Comparison of ENCODE assay signal across 21 cellular contexts in the genomic region with DNA sequence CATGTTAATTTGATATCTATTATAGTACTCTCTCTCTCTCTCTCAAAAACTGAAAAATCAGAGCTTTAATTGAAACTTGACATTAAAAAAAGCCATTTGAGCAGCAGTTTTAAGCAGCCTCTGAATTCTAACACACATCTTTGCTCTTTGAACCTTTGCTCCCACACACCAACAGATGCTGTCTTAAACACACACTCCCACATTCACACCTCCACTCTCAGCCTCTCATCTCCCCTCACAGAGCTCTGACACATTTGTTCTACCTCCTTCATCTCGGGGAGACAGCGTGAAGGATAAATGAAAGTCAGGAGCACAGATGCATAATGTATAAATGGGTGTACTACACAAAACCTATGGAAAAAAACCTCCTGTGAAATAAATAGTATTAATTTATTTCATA.
DNase-seq lines count a peak whose midpoint lies in the region; ATAC-seq, FAIRE-seq and TF ChIP-seq lines count a peak whose summit lies in the region.
"Had no signal": no experiment of that assay in that cellular context is flagged by ENCODE, and none has a peak within 500 bp of the region (broad histone marks: within the 10 kb centered on the region; RNA-seq: fewer than 3 reads in every experiment).

No MANE protein-coding gene starts in this region.

- RAD21 ChIA-PET in GM12878 (lab: Charles Lee; ENCODE audit: unreplicated experiment) = interaction anchor here (0.7 to 4.2 kb wide), 8 partner anchors 15 to 285 kb away, joined by 3 to 18 read pairs (median 4); no protein-coding TSS in a partner anchor

- H3K36me3 Mint-ChIP-seq in stimulated activated effector memory CD8-positive, alpha-beta T cell treated with anti-CD3 and anti-CD28 coated beads, Interleukin-12 subunit alpha, Interleukin-12 subunit beta, amount 100 ng/mL, for 72 hours = no peaks in the 10 kb centered on the region
- H3K36me3 Mint-ChIP-seq: CD4-positive, alpha-beta memory T cell had no signal

- no peak overlapping the region for H3K4me3 Mint-ChIP-seq in stimulated activated effector memory CD8-positive, alpha-beta T cell treated with anti-CD3 and anti-CD28 coated beads, Interleukin-12 subunit alpha, Interleukin-12 subunit beta, amount 100 ng/mL, for 72 hours
- H3K4me3 Mint-ChIP-seq: CD4-positive, alpha-beta memory T cell had no signal

- H3K27me3 ChIP-seq in HepG2 (ENCODE audit: control insufficient read depth in 1 of 2, insufficient read depth in 2 of 2, low read length in 2 of 2) (no peaks in the 10 kb centered on the region; a peak in 1 of 5 replicates), right lobe of liver (no peaks in the 10 kb centered on the region), GM12878 (replicated peaks in 1 of 2; ENCODE audit: control insufficient read depth in 2 of 2, insufficient read depth in 2 of 2, low read length in 1 of 2) (no peaks in the 10 kb centered on the region)

- no peaks in the 10 kb centered on the region for H3K9me3 Mint-ChIP-seq in stimulated activated effector memory CD8-positive, alpha-beta T cell treated with anti-CD3 and anti-CD28 coated beads, Interleukin-12 subunit alpha, Interleukin-12 subunit beta, amount 100 ng/mL, for 72 hours
- H3K9me3 Mint-ChIP-seq: CD4-positive, alpha-beta memory T cell had no signal

- TF ChIP-seq EP300 in HepG2 (IDR thresholded peaks at IDR 0.05; ENCODE audit: low read depth in 2 of 2, low read length in 2 of 2) = no peak
- TF ChIP-seq EP300 in HepG2 (CRISPR knock-in tag; IDR thresholded peaks at IDR 0.05; ENCODE audit: borderline replicate concordance) = no peak
- TF ChIP-seq EP300 in GM12878 (IDR thresholded peaks at IDR 0.05; ENCODE audit: borderline replicate concordance in 1 of 2, control insufficient read depth in 1 of 2, low read depth in 2 of 2, low read length in 2 of 2) = no peak

- FAIRE-seq in HepG2 (lab: Jason Lieb, UNC) (no peak), GM12878 (lab: Jason Lieb, UNC) (no peak)

- H3K4me1 ChIP-seq in HepG2 (ENCODE audit: insufficient read depth, low read length) (peaks cover 11% of the 10 kb centered on the region), right lobe of liver (no peaks in the 10 kb centered on the region), GM12878 (ENCODE audit: control insufficient read depth, insufficient read depth, low read length) (no peaks in the 10 kb centered on the region)

- no peak for TF ChIP-seq RAD21 in HepG2 (CRISPR knock-in tag; IDR thresholded peaks at IDR 0.05)
- TF ChIP-seq RAD21 in GM12878 (IDR thresholded peaks at IDR 0.05; ENCODE audit: insufficient read depth, low read depth, low read length) = no peak

- intact Hi-C loops in HepG2 (cut with micrococcal nuclease; ENCODE audit: unreplicated experiment) = no loop called here
- intact Hi-C loops in right lobe of liver (cut with DNase I) = no loop called here
- intact Hi-C loops in GM12878 (cut with micrococcal nuclease; ENCODE audit: unreplicated experiment) = no loop called here

- H3K4me2 ChIP-seq in HepG2 (ENCODE audit: low read depth, low read length) (no peak overlapping the region), GM12878 (ENCODE audit: control insufficient read depth, insufficient read depth) (no peak overlapping the region)

- CTCF ChIA-PET in HepG2 (lab: Yijun Ruan, JAX; ENCODE audit: low intra/inter-chr PET ratio, low total read pairs) (no interaction called here), GM12878 (lab: Yijun Ruan, JAX) (interaction anchor here (1.1 to 3.1 kb wide), 4 partner anchors 13 to 63 kb away, joined by 3 to 13 read pairs (median 7); no protein-coding TSS in a partner anchor)

- H2AFZ ChIP-seq in HepG2 (ENCODE audit: low read length) (no peak overlapping the region), GM12878 (ENCODE audit: control insufficient read depth, low read depth, low read length) (no peak overlapping the region)
- H2AFZ ChIP-seq: GM23248 had no signal

- POLR2A ChIA-PET in HepG2 (lab: Yijun Ruan, JAX) = no interaction called here
- POLR2A ChIA-PET in GM12878 (lab: Charles Lee) = interaction anchor here (1.0 to 1.1 kb wide), 2 partner anchors 24 to 91 kb away, joined by 3 to 5 read pairs; no protein-coding TSS in a partner anchor

- no peaks in the 10 kb centered on the region for H4K20me1 ChIP-seq in HepG2 (ENCODE audit: insufficient read depth, low read length)
- no peaks in the 10 kb centered on the region for H4K20me1 ChIP-seq in GM12878 (ENCODE audit: control insufficient read depth, insufficient read depth)

- BruUV-seq in HepG2 (replicated peaks; lab: Mats Ljungman, UMichigan) = no TSS peak
- no TSS peak for BruUV-seq in GM12878 (replicated peaks; lab: Mats Ljungman, UMichigan)

- no peak overlapping the region for H3K4me3 ChIP-seq in HepG2 (replicated peaks in 1 of 3; ENCODE audit: insufficient read depth in 1 of 3, low read depth in 2 of 3, low read length in 3 of 3)
- H3K4me3 ChIP-seq in right lobe of liver = no peak overlapping the region
- no peak overlapping the region for H3K4me3 ChIP-seq in GM12878
- H3K4me3 ChIP-seq: GM23248 had no signal

- DNase-seq in DMS53 (lab: John Stamatoyannopoulos, UW) (peak; percentile 12), DMS53 treated with DMSO at 0.1 percent for 48 hours (lab: John Stamatoyannopoulos, UW; ENCODE audit: unreplicated experiment) (no peak), HepG2 (ENCODE audit: low spot score) (no peak), right lobe of liver (no peak), GM12878 (ENCODE audit: low read depth, low spot score) (no peak), DMS 273 treated with DMSO at 0.1 percent for 48 hours (lab: John Stamatoyannopoulos, UW) (no peak), NCI-H1436 (lab: John Stamatoyannopoulos, UW) (no peak)
- no peak for DNase-seq in stimulated activated effector memory CD8-positive, alpha-beta T cell treated with anti-CD3 and anti-CD28 coated beads, Interleukin-12 subunit alpha, Interleukin-12 subunit beta, amount 100 ng/mL, for 72 hours (ENCODE audit: low spot score in 2 of 2)
- DNase-seq: Calu3; CD4-positive, alpha-beta memory T cell; DMS79 treated with DMSO at 0.1 percent for 48 hours; GM23248; HCEC 1CT; KBM-7; MV-4-11; NCI-H1417; NCI-H2081; NCI-H226; NCI-H524 treated with DMSO at 0.1 percent for 48 hours had no signal

- H3K36me3 ChIP-seq in HepG2 (replicated peaks in 1 of 2; ENCODE audit: control insufficient read depth in 1 of 2, insufficient read depth in 2 of 2, low read length in 2 of 2) = no peaks in the 10 kb centered on the region
- no peaks in the 10 kb centered on the region for H3K36me3 ChIP-seq in right lobe of liver
- no peaks in the 10 kb centered on the region for H3K36me3 ChIP-seq in GM12878 (ENCODE audit: control insufficient read depth in 2 of 2, insufficient read depth in 2 of 2, low read length in 1 of 2)

- SMC1A ChIA-PET in GM12878 (lab: Charles Lee; ENCODE audit: uncharacterized antibody, unreplicated experiment) = interaction anchor here (1.0 to 2.5 kb wide), 10 partner anchors 10 to 93 kb away, joined by 3 to 12 read pairs (median 4); no protein-coding TSS in a partner anchor

- TF ChIP-seq POLR2A in HepG2 (IDR thresholded peaks at IDR 0.05; ENCODE audit: insufficient read depth in 1 of 2, low read depth in 2 of 2, low read length in 2 of 2) (no peak), right lobe of liver (IDR thresholded peaks at IDR 0.05) (no peak), GM12878 (IDR thresholded peaks at IDR 0.05; ENCODE audit: low read depth, low read length) (no peak)

- H3K4me1 Mint-ChIP-seq in stimulated activated effector memory CD8-positive, alpha-beta T cell treated with anti-CD3 and anti-CD28 coated beads, Interleukin-12 subunit alpha, Interleukin-12 subunit beta, amount 100 ng/mL, for 72 hours = peaks cover 6% of the 10 kb centered on the region
- H3K4me1 Mint-ChIP-seq: CD4-positive, alpha-beta memory T cell had no signal

- in situ Hi-C loops in HepG2 (cut with HindIII; ENCODE audit: extremely low pct_ligation_motif_present, low pct_unique_long_range_greater_than_20kb) = no loop called here
- in situ Hi-C loops in GM12878 (cut with MboI) = no loop called here

- H3K9ac ChIP-seq in HepG2 (ENCODE audit: insufficient read depth, low read depth, low read length) (no peak overlapping the region), GM12878 (ENCODE audit: control insufficient read depth, insufficient read depth, low read length) (no peak overlapping the region)
- H3K9ac ChIP-seq: GM23248 had no signal

- H3K27ac ChIP-seq in HepG2 (ENCODE audit: extremely low read length, insufficient read depth, low read length) (no peak overlapping the region), right lobe of liver (no peak overlapping the region), GM12878 (ENCODE audit: control insufficient read depth, insufficient read depth) (no peak overlapping the region)
- H3K27ac ChIP-seq: 22Rv1, GM23248, HL-60 had no signal

- H3K27ac Mint-ChIP-seq in stimulated activated effector memory CD8-positive, alpha-beta T cell treated with anti-CD3 and anti-CD28 coated beads, Interleukin-12 subunit alpha, Interleukin-12 subunit beta, amount 100 ng/mL, for 72 hours = no peak overlapping the region
- H3K27ac Mint-ChIP-seq: CD4-positive, alpha-beta memory T cell had no signal

- WGBS in HepG2 (ENCODE audit: low lambda C conversion rate) = 3% methylated on average over 2 of the region's 2 CpGs
- 22% methylated on average over 2 of the region's 2 CpGs for WGBS in right lobe of liver (ENCODE audit: insufficient coverage, low coverage, low lambda C conversion rate, missing lambda C conversion rate)
- 65% methylated on average over 2 of the region's 2 CpGs for WGBS in GM12878 (ENCODE audit: insufficient coverage, insufficient replicate concordance, low lambda C conversion rate, missing lambda C conversion rate)

- TF ChIP-seq CTCF in HepG2 (CRISPR knock-in tag; IDR thresholded peaks at IDR 0.05) (no peak), right lobe of liver (IDR thresholded peaks at IDR 0.05) (no peak), GM12878 (IDR thresholded peaks at IDR 0.05 in 2 of 3, conservative IDR thresholded peaks at IDR 0.05 in 1 of 3; ENCODE audit: control insufficient read depth in 2 of 3, extremely low read depth in 1 of 3, insufficient read depth in 1 of 3, low read depth in 3 of 3, low read length in 3 of 3) (no peak)

- no peaks in the 10 kb centered on the region for H3K9me3 ChIP-seq in HepG2 (ENCODE audit: low read length)
- no peaks in the 10 kb centered on the region for H3K9me3 ChIP-seq in right lobe of liver
- H3K9me3 ChIP-seq in GM12878 (replicated peaks; ENCODE audit: control insufficient read depth, insufficient read depth, low read length) = peaks cover 1% of the 10 kb centered on the region; the same call in 2 of the 3 replicates

- ATAC-seq in HepG2 (peak; percentile 69), right lobe of liver (no peak), GM12878 (no peak)
- peak; percentile 58 for ATAC-seq in stimulated activated effector memory CD8-positive, alpha-beta T cell treated with anti-CD3 and anti-CD28 coated beads, Interleukin-12 subunit alpha, Interleukin-12 subunit beta, amount 100 ng/mL, for 72 hours

- H3K79me2 ChIP-seq in HepG2 (ENCODE audit: insufficient read depth, low read length) (no peaks in the 10 kb centered on the region), GM12878 (ENCODE audit: control insufficient read depth, insufficient read depth, low read length) (no peaks in the 10 kb centered on the region)

TF ChIP-seq in HepG2, 621 proteins besides CTCF, POLR2A, EP300 and RAD21 (continues in another document):
- peak; percentile 19; the same call in 1 of the 2 replicates for TF ChIP-seq HNF4A (CRISPR knock-in tag; IDR thresholded peaks at IDR 0.05)

TF ChIP-seq in GM12878, 131 proteins besides CTCF, POLR2A, EP300 and RAD21 (continues in another document):
- peak; percentile 25; the same call in 1 of the 2 replicates for TF ChIP-seq NR2F1 (conservative IDR thresholded peaks at IDR 0.05)

Comparison
In these comparisons a context has a peak if more than half of its experiments do, and no peak if none do; other contexts are left out.
1. ATAC-seq: peak in HepG2 (single experiment) and stimulated activated effector memory CD8-positive, alpha-beta T cell treated with anti-CD3 and anti-CD28 coated beads, Interleukin-12 subunit alpha, Interleukin-12 subunit beta, amount 100 ng/mL, for 72 hours (single experiment); none in right lobe of liver (0 of 4) and GM12878 (single experiment).